2 cellular contexts compared by ENCODE assay signal in genomic region chr15:20493035-20493434, GRCh38. TPM values are rescaled to one million over a fixed set of nuclear protein-coding genes. Genes with fewer than 3 reads are reported as not detected.
"Had no signal": no experiment of that assay in that cellular context is flagged by ENCODE, and none has a peak within 500 bp of the region (broad histone marks: within the 10 kb centered on the region; RNA-seq: fewer than 3 reads in every experiment).

No MANE protein-coding gene starts in this region.

RNA-seq across cellular contexts. Expression of gene GOLGA6L6, which starts 48.6 kb away (rescaled TPM):
- total RNA-seq: G401, GM12878 had no signal
- polyA plus RNA-seq: GM12878 had no signal
